In the genomic region with DNA sequence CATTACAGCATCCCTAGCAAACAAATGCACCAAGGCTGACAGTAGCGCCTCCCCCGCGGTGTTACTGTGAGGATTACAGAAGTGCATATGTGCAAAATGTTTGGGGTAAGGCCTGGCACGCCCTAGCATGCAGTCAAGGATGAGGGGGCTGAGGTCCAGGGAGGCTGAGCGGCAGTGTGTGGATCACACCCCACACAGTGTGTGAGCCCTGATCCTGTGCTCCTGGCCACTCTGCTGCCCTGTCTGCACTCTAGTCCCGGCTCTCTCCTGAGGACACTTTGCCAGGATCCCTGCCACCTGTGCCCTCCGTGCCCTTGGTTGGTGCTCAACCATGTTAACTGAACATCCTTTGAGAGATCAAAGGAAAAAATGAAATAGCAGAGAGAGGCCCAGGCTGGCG, we compare ENCODE assay signal across 23 cellular contexts.
"Had no signal": no experiment of that assay in that cellular context is flagged by ENCODE, and none has a peak within 500 bp of the region (broad histone marks: within the 10 kb centered on the region; RNA-seq: fewer than 3 reads in every experiment).

No MANE protein-coding gene starts in this region.

- ATAC-seq: mucosa of descending colon; naive thymus-derived CD4-positive, alpha-beta T cell; sciatic nerve; stimulated activated effector memory CD8-positive, alpha-beta T cell treated with anti-CD3 and anti-CD28 coated beads, Interleukin-12 subunit alpha, Interleukin-12 subunit beta, amount 100 ng/mL, for 72 hours; stimulated activated naive CD8-positive, alpha-beta T cell treated with anti-CD3 and anti-CD28 coated beads, Interleukin-15, amount 100 ng/mL, for 72 hours had no signal

- H3K36me3 Mint-ChIP-seq: stimulated activated effector memory CD8-positive, alpha-beta T cell treated with anti-CD3 and anti-CD28 coated beads, Interleukin-12 subunit alpha, Interleukin-12 subunit beta, amount 100 ng/mL, for 72 hours; type B pancreatic cell had no signal

- H3K9ac ChIP-seq: parathyroid adenoma had no signal

- H3K4me2 ChIP-seq: hepatocyte had no signal

- H3K27ac Mint-ChIP-seq: natural killer cell treated with Interleukin-12 subunit alpha and Interleukin-12 subunit beta and Interleukin-15 and Interleukin-18, amount 100 ng/mL, for 72 hours; progenitor cell of endocrine pancreas; stimulated activated effector memory CD8-positive, alpha-beta T cell treated with anti-CD3 and anti-CD28 coated beads, Interleukin-12 subunit alpha, Interleukin-12 subunit beta, amount 100 ng/mL, for 72 hours; type B pancreatic cell had no signal

- H3K4me3 Mint-ChIP-seq: naive thymus-derived CD4-positive, alpha-beta T cell; natural killer cell treated with Interleukin-12 subunit alpha and Interleukin-12 subunit beta and Interleukin-15 and Interleukin-18, amount 100 ng/mL, for 72 hours; stimulated activated effector memory CD8-positive, alpha-beta T cell treated with anti-CD3 and anti-CD28 coated beads, Interleukin-12 subunit alpha, Interleukin-12 subunit beta, amount 100 ng/mL, for 72 hours; stimulated activated naive CD8-positive, alpha-beta T cell treated with anti-CD3 and anti-CD28 coated beads, Interleukin-15, amount 100 ng/mL, for 72 hours; type B pancreatic cell had no signal

- H3K79me2 ChIP-seq: hepatocyte, parathyroid adenoma had no signal

- DNase-seq: islet precursor cell; left ventricle myocardium inferior; midbrain; mucosa of descending colon; naive thymus-derived CD4-positive, alpha-beta T cell; occipital lobe; stimulated activated CD4-positive, alpha-beta T cell treated with anti-CD3 and anti-CD28 coated beads, Interleukin-4, amount 100 ng/mL, for 24 hours; stimulated activated naive CD4-positive, alpha-beta T cell treated with Interleukin-2 at 50 U/mL for 16 hours; stimulated activated naive CD8-positive, alpha-beta T cell treated with anti-CD3 and anti-CD28 coated beads, Interleukin-15, amount 100 ng/mL, for 72 hours; substantia nigra; uterus had no signal

- H3K27me3 ChIP-seq: hepatocyte, neutrophil, right atrium auricular region, tibial nerve, uterus had no signal

- H3K4me3 ChIP-seq: hepatocyte, left ventricle myocardium inferior, lung, mucosa of descending colon, right atrium auricular region, skin epidermis, tibial nerve, uterus had no signal

- H2AFZ ChIP-seq: hepatocyte, parathyroid adenoma had no signal

- H3K27me3 Mint-ChIP-seq: stimulated activated naive CD8-positive, alpha-beta T cell treated with anti-CD3 and anti-CD28 coated beads, Interleukin-15, amount 100 ng/mL, for 72 hours; type B pancreatic cell had no signal

- H3K27ac ChIP-seq: hepatocyte, left ventricle myocardium inferior, neutrophil, parathyroid adenoma, right atrium auricular region, skin epidermis, tibial nerve, uterus had no signal

- H3K36me3 ChIP-seq: left ventricle myocardium inferior, neutrophil, right atrium auricular region, tibial nerve, uterus had no signal

- H3K4me1 ChIP-seq: left ventricle myocardium inferior, parathyroid adenoma, right atrium auricular region, tibial nerve, uterus had no signal

- H3K4me1 Mint-ChIP-seq: naive thymus-derived CD4-positive, alpha-beta T cell; stimulated activated effector memory CD8-positive, alpha-beta T cell treated with anti-CD3 and anti-CD28 coated beads, Interleukin-12 subunit alpha, Interleukin-12 subunit beta, amount 100 ng/mL, for 72 hours; stimulated activated naive CD8-positive, alpha-beta T cell treated with anti-CD3 and anti-CD28 coated beads, Interleukin-15, amount 100 ng/mL, for 72 hours had no signal
